In genomic region chr20:12729326-12729725, GRCh38 we compare ENCODE assay signal across 19 cellular contexts.
"Had no signal": no experiment of that assay in that cellular context is flagged by ENCODE, and none has a peak within 500 bp of the region (broad histone marks: within the 10 kb centered on the region; RNA-seq: fewer than 3 reads in every experiment).

No MANE protein-coding gene starts in this region.

- H3K4me3 ChIP-seq: mucosa of descending colon, right atrium auricular region, stomach, thoracic aorta, transverse colon had no signal

- ATAC-seq: effector memory CD8-positive, alpha-beta T cell; left lobe of liver; mucosa of descending colon; naive thymus-derived CD8-positive, alpha-beta T cell had no signal

- H3K9me3 Mint-ChIP-seq: neural crest cell had no signal

- DNase-seq: effector memory CD8-positive, alpha-beta T cell; foreskin melanocyte; head of caudate nucleus; hippocampal formation; kidney glomerular epithelial cell; mucosa of descending colon; naive thymus-derived CD8-positive, alpha-beta T cell; posterior cingulate gyrus; small intestine; stimulated activated CD4-positive, alpha-beta T cell treated with anti-CD3 and anti-CD28 coated beads, Interleukin-12 subunit alpha, Interleukin-12 subunit beta, amount 100 ng/mL, for 4 hours; stimulated activated naive CD4-positive, alpha-beta T cell; stomach; substantia nigra; transverse colon had no signal

- H3K4me3 Mint-ChIP-seq: effector memory CD8-positive, alpha-beta T cell; naive thymus-derived CD8-positive, alpha-beta T cell; neural crest cell had no signal

- H3K4me1 ChIP-seq: right atrium auricular region, stomach, transverse colon had no signal

- H3K27me3 ChIP-seq: right atrium auricular region, stomach, transverse colon had no signal

- H3K36me3 ChIP-seq: right atrium auricular region, stomach, thoracic aorta, transverse colon had no signal

- H3K27ac Mint-ChIP-seq: effector memory CD8-positive, alpha-beta T cell; naive thymus-derived CD8-positive, alpha-beta T cell had no signal

- H3K27ac ChIP-seq: epithelial cell of prostate, right atrium auricular region, stomach, thoracic aorta, transverse colon had no signal

- FAIRE-seq: small intestine had no signal

- H3K27me3 Mint-ChIP-seq: effector memory CD8-positive, alpha-beta T cell had no signal

- H3K4me1 Mint-ChIP-seq: naive thymus-derived CD8-positive, alpha-beta T cell; neural crest cell had no signal

- H3K9me3 ChIP-seq: mucosa of descending colon, right atrium auricular region, stomach, thoracic aorta, transverse colon had no signal
